ENCODE assay signal across 1 cellular context in the genomic region with DNA sequence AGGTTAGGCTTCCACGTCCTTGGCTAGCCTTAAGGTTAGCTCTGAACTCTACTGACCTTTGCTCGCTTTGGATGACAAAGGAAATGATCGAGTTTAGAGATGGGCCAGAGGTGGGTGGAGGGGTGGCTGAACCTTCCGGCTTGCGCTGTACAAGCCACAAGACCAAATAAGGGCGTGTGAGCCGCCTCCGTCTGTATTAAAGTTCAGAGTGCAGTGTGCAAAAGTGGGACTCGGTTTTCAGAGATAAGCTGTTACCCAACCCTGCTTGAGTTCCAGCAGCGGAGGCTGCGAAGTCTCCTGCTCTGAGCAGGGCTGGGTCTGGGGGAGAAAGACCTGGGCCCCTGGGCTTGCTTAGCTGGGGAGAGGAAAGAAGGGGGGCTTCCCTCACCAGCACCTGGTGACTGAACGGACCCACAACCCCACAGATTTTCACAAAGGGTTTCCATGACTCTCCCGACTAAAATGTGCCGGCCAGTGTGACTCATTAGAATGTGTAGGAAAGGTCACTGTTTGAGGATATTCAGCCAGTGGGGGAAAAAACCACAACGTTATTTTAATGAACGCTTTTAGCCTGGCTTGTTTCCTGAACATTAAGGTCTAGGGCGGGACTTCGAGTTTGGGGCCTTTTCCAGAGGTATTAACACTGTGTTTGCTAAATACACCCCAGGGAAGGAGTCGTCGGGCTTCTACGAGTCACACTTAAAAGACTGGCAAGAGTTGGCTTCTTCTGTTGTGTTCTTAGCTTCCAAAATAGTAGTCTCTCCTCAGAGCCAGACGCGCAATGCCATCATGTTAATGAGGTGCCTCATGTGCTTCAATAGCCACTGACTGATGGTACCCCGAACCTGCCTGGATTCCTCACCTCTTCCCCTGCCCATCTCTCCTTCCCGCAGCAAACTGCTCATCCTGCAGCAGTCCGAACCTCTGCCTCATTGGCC.
A peak's percentile ranks its signal among the peaks of the same experiment; 100 is the strongest.
TF ChIP-seq lines count a peak whose summit lies in the region.

No MANE protein-coding gene starts in this region.

TF ChIP-seq in HepG2, 621 proteins besides CTCF, POLR2A, EP300 and RAD21 (continued from another document and continues in another):
- TF ChIP-seq HMGXB4 (CRISPR knock-in tag; IDR thresholded peaks at IDR 0.05; ENCODE audit: borderline replicate concordance in 1 of 2, low read depth in 1 of 2): peak; percentile 82 to 88
- no peak; the same call in none of the 2 replicates for TF ChIP-seq ZNF160 (CRISPR knock-in tag; IDR thresholded peaks at IDR 0.05)
- peak; percentile 75; the same call in 1 of the 2 replicates for TF ChIP-seq YEATS2 (CRISPR knock-in tag; IDR thresholded peaks at IDR 0.05; ENCODE audit: borderline replicate concordance)
- peak; percentile 88; the same call in 1 of the 2 replicates for TF ChIP-seq ZNF350 (CRISPR knock-in tag; IDR thresholded peaks at IDR 0.05; ENCODE audit: borderline replicate concordance, low read depth)
- TF ChIP-seq ZNF569 (CRISPR knock-in tag; IDR thresholded peaks at IDR 0.05; ENCODE audit: borderline replicate concordance): no peak
- peak; percentile 97 for TF ChIP-seq ZNF607 (CRISPR knock-in tag; IDR thresholded peaks at IDR 0.05; ENCODE audit: borderline replicate concordance)
- 0 out of 2 replicates have a peak, but pooled peaks have one; percentile 25 for TF ChIP-seq TSC22D2 (CRISPR knock-in tag; IDR thresholded peaks at IDR 0.05; ENCODE audit: borderline replicate concordance)
- TF ChIP-seq ZNF33B (CRISPR knock-in tag; IDR thresholded peaks at IDR 0.05): 0 out of 2 replicates have a peak, but pooled peaks have one; percentile 54
- no peak for TF ChIP-seq ZKSCAN1 (IDR thresholded peaks at IDR 0.05; ENCODE audit: low read length)
- TF ChIP-seq ZSCAN21 (CRISPR knock-in tag; IDR thresholded peaks at IDR 0.05; ENCODE audit: borderline replicate concordance): peak; percentile 76
- TF ChIP-seq CREB1 (IDR thresholded peaks at IDR 0.05): no peak
- TF ChIP-seq CREB1 (CRISPR knock-in tag; IDR thresholded peaks at IDR 0.05): peak; percentile 64; the same call in 1 of the 2 replicates
- peak; percentile 81; the same call in 1 of the 2 replicates for TF ChIP-seq SMAD3 (CRISPR knock-in tag; IDR thresholded peaks at IDR 0.05)
- TF ChIP-seq POGZ (CRISPR knock-in tag; IDR thresholded peaks at IDR 0.05): peak; percentile 93
- TF ChIP-seq TRIM24 (CRISPR knock-in tag; IDR thresholded peaks at IDR 0.05): 0 out of 2 replicates have a peak, but pooled peaks have one; percentile 59
- TF ChIP-seq NFYC (CRISPR knock-in tag; IDR thresholded peaks at IDR 0.05): peak; percentile 21
- TF ChIP-seq ZHX2 (IDR thresholded peaks at IDR 0.05; ENCODE audit: low read depth): 0 out of 2 replicates have a peak, but pooled peaks have one; percentile 66
- no peak for TF ChIP-seq ZHX2 (CRISPR knock-in tag; IDR thresholded peaks at IDR 0.05; ENCODE audit: borderline replicate concordance)
- no peak for TF ChIP-seq ZFP41 (CRISPR knock-in tag; IDR thresholded peaks at IDR 0.05; ENCODE audit: borderline replicate concordance)
- TF ChIP-seq MYC (CRISPR knock-in tag; IDR thresholded peaks at IDR 0.05; ENCODE audit: borderline replicate concordance): peak; percentile 68; the same call in 1 of the 2 replicates
- TF ChIP-seq ZNF318 (CRISPR knock-in tag; IDR thresholded peaks at IDR 0.05): peak; percentile 91; the same call in 1 of the 2 replicates
- TF ChIP-seq POGK (CRISPR knock-in tag; conservative IDR thresholded peaks at IDR 0.05): peak; percentile 95
- TF ChIP-seq POLR2AphosphoS2 (IDR thresholded peaks at IDR 0.05; ENCODE audit: low read depth, low read length): peak; percentile 89; the same call in 1 of the 2 replicates
- no peak for TF ChIP-seq NONO (IDR thresholded peaks at IDR 0.05)
- peak; percentile 92 for TF ChIP-seq NONO (CRISPR knock-in tag; conservative IDR thresholded peaks at IDR 0.05)
- no peak for TF ChIP-seq ZNF776 (CRISPR knock-in tag; IDR thresholded peaks at IDR 0.05)
- TF ChIP-seq PAF1 (CRISPR knock-in tag; IDR thresholded peaks at IDR 0.05): no peak
- TF ChIP-seq EHMT2 (IDR thresholded peaks at IDR 0.05; ENCODE audit: borderline replicate concordance, low read depth, low read length): no peak
- 0 out of 2 replicates have a peak, but pooled peaks have one; percentile 46 for TF ChIP-seq TMF1 (CRISPR knock-in tag; IDR thresholded peaks at IDR 0.05; ENCODE audit: low read depth)
- TF ChIP-seq ZNF224 (CRISPR knock-in tag; IDR thresholded peaks at IDR 0.05): peak; percentile 90
- TF ChIP-seq RBFOX2 (IDR thresholded peaks at IDR 0.05; ENCODE audit: low read depth, low read length): peak; percentile 83
- TF ChIP-seq PHB2 (IDR thresholded peaks at IDR 0.05; ENCODE audit: partially characterized antibody): no peak
- peak; percentile 94; the same call in 1 of the 2 replicates for TF ChIP-seq ZSCAN9 (CRISPR knock-in tag; IDR thresholded peaks at IDR 0.05; ENCODE audit: borderline replicate concordance)
- TF ChIP-seq ZNF296 (CRISPR knock-in tag; conservative IDR thresholded peaks at IDR 0.05): no peak
